ENCODE assay signal across 1 cellular context in the genomic region with DNA sequence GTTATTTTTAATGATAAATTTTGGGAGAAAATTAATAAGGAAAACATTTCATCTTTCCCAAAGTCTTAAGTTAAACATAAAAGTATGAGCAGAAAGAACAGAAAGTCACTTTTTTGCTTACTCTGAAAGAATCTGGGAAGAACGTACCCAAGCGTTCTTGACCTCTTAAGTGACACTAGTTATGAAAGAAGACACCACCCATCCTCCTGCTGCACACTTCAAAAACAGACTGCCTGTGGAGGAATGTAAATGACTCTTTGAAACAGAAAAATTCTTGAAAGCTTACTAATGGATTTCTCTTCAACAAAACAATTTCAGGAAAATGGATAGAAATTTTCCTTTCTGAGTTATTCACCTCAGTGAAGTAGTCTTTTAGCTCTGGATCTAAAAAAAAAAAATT.
TF ChIP-seq lines count a peak whose summit lies in the region.

No MANE protein-coding gene starts in this region.

TF ChIP-seq in HepG2, 621 proteins besides CTCF, POLR2A, EP300 and RAD21 (continued from another document):
- TF ChIP-seq, protein P1, sequence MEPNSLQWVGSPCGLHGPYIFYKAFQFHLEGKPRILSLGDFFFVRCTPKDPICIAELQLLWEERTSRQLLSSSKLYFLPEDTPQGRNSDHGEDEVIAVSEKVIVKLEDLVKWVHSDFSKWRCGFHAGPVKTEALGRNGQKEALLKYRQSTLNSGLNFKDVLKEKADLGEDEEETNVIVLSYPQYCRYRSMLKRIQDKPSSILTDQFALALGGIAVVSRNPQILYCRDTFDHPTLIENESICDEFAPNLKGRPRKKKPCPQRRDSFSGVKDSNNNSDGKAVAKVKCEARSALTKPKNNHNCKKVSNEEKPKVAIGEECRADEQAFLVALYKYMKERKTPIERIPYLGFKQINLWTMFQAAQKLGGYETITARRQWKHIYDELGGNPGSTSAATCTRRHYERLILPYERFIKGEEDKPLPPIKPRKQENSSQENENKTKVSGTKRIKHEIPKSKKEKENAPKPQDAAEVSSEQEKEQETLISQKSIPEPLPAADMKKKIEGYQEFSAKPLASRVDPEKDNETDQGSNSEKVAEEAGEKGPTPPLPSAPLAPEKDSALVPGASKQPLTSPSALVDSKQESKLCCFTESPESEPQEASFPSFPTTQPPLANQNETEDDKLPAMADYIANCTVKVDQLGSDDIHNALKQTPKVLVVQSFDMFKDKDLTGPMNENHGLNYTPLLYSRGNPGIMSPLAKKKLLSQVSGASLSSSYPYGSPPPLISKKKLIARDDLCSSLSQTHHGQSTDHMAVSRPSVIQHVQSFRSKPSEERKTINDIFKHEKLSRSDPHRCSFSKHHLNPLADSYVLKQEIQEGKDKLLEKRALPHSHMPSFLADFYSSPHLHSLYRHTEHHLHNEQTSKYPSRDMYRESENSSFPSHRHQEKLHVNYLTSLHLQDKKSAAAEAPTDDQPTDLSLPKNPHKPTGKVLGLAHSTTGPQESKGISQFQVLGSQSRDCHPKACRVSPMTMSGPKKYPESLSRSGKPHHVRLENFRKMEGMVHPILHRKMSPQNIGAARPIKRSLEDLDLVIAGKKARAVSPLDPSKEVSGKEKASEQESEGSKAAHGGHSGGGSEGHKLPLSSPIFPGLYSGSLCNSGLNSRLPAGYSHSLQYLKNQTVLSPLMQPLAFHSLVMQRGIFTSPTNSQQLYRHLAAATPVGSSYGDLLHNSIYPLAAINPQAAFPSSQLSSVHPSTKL (CRISPR knock-in tag; IDR thresholded peaks at IDR 0.05), result peak; percentile 35; the same call in 1 of the 2 replicates
- TF ChIP-seq RARA (CRISPR knock-in tag; IDR thresholded peaks at IDR 0.05), result peak; percentile 80
- peak; percentile 48; the same call in 1 of the 2 replicates for TF ChIP-seq NCOA2 (CRISPR knock-in tag; IDR thresholded peaks at IDR 0.05)
- TF ChIP-seq ETV5 (CRISPR knock-in tag; IDR thresholded peaks at IDR 0.05; ENCODE audit: borderline replicate concordance), result no peak
- no peak for TF ChIP-seq ZNF350 (CRISPR knock-in tag; IDR thresholded peaks at IDR 0.05; ENCODE audit: borderline replicate concordance, low read depth)
- no peak for TF ChIP-seq SIN3B (IDR thresholded peaks at IDR 0.05; ENCODE audit: low read length)
- no peak for TF ChIP-seq SETDB1 (CRISPR knock-in tag; IDR thresholded peaks at IDR 0.05; ENCODE audit: borderline replicate concordance)
- 0 out of 2 replicates have a peak, but pooled peaks have one; percentile 14 for TF ChIP-seq SOX5 (CRISPR knock-in tag; IDR thresholded peaks at IDR 0.05; ENCODE audit: borderline replicate concordance)
- TF ChIP-seq TEAD3 (CRISPR knock-in tag; optimal IDR thresholded peaks at IDR 0.05; ENCODE audit: borderline replicate concordance), result peak; percentile 52
- TF ChIP-seq ZNF788 (CRISPR knock-in tag; IDR thresholded peaks at IDR 0.05; ENCODE audit: borderline replicate concordance), result no peak
- no peak; the same call in 1 of the 2 replicates for TF ChIP-seq NR2F6 (IDR thresholded peaks at IDR 0.05)
- TF ChIP-seq NR2F6 (CRISPR knock-in tag; IDR thresholded peaks at IDR 0.05), result peak; percentile 62; the same call in 1 of the 2 replicates
